Comparison of ENCODE assay signal across 8 cellular contexts in genomic region chr1:109396971-109397370, GRCh38. TPM values are rescaled to one million over a fixed set of nuclear protein-coding genes. Genes with fewer than 3 reads are reported as not detected.
DNase-seq lines count a peak whose midpoint lies in the region; ATAC-seq and TF ChIP-seq lines count a peak whose summit lies in the region.

No MANE protein-coding gene starts in this region.

- H3K79me2 ChIP-seq in fibroblast of lung (ENCODE audit: control insufficient read depth, insufficient read depth, low read length), result peaks cover 2% of the 10 kb centered on the region

- H4K20me1 ChIP-seq in fibroblast of lung (ENCODE audit: control insufficient read depth, extremely low read depth, insufficient read depth, low read length), result no peaks in the 10 kb centered on the region

- H3K9me3 ChIP-seq in fibroblast of lung (ENCODE audit: control insufficient read depth, insufficient read depth, low read depth, low read length), result no peaks in the 10 kb centered on the region

- peak overlapping the region; percentile 78 for H3K4me2 ChIP-seq in fibroblast of lung (ENCODE audit: extremely low read depth, insufficient read depth, low read length)

- no peak overlapping the region for H3K27ac ChIP-seq in fibroblast of lung (ENCODE audit: insufficient read depth, low read length)

- DNase-seq in NCI-H2227 (lab: John Stamatoyannopoulos, UW; ENCODE audit: unreplicated experiment), result peak; percentile 17
- no peak for DNase-seq in NCI-H2227 treated with DMSO at 0.1 percent for 48 hours (lab: John Stamatoyannopoulos, UW)
- DNase-seq in RKO (ENCODE audit: low spot score), result peak; percentile 25
- no peak for DNase-seq in fibroblast of lung (ENCODE audit: low read depth in 2 of 2)
- peak; percentile 40 for DNase-seq in retina
- no peak for DNase-seq in NCI-H1436 treated with DMSO at 0.1 percent for 48 hours (lab: John Stamatoyannopoulos, UW)
- no peak for DNase-seq in NCI-H2196 treated with DMSO at 0.1 percent for 48 hours (lab: John Stamatoyannopoulos, UW; ENCODE audit: unreplicated experiment)

- peaks cover 15% of the 10 kb centered on the region for H3K4me1 ChIP-seq in fibroblast of lung (ENCODE audit: control insufficient read depth, extremely low read depth, insufficient read depth, low read length)

- H3K27me3 ChIP-seq in fibroblast of lung (ENCODE audit: control insufficient read depth, insufficient read depth, low read length), result no peaks in the 10 kb centered on the region

- no peak for ATAC-seq in HG02938 (IDR thresholded peaks at IDR 0.05; ENCODE audit: unreplicated experiment)

- no peak for TF ChIP-seq CTCF in fibroblast of lung (conservative IDR thresholded peaks at IDR 0.05 in 1 of 2, IDR thresholded peaks at IDR 0.05 in 1 of 2; ENCODE audit: low read depth in 1 of 2, low read length in 2 of 2)

- H3K36me3 ChIP-seq in fibroblast of lung (ENCODE audit: control insufficient read depth, insufficient read depth, low read length), result no peaks in the 10 kb centered on the region

- peak overlapping the region; percentile 43 to 72 (median 61) for H3K4me3 ChIP-seq in fibroblast of lung (replicated peaks in 1 of 4; ENCODE audit: control extremely low read depth in 1 of 4, insufficient read depth in 1 of 4, low read depth in 3 of 4, low read length in 4 of 4)

- no peak overlapping the region for H2AFZ ChIP-seq in fibroblast of lung (ENCODE audit: low read length)

- peak overlapping the region; percentile 60 for H3K9ac ChIP-seq in fibroblast of lung (ENCODE audit: insufficient read depth, low read length)

RNA-seq across cellular contexts. Expression of gene SORT1, which starts 0.7 kb away (rescaled TPM):
- total RNA-seq in fibroblast of lung, result 12.8 and 37.5 TPM in 2 replicates
- 17.0 and 27.5 TPM in 2 replicates for polyA plus RNA-seq in fibroblast of lung
- 13.4 and 28.2 TPM in 2 replicates for polyA plus RNA-seq in fibroblast of lung (2012)
- 54.4 and 178 TPM in 2 replicates for polyA minus RNA-seq in fibroblast of lung (ENCODE audit: low replicate concordance)

RNA-seq across cellular contexts. Expression of gene PSMA5, which starts 29.3 kb away (rescaled TPM):
- total RNA-seq in fibroblast of lung, result 39.0 and 41.0 TPM in 2 replicates
- polyA plus RNA-seq in fibroblast of lung, result 142 and 145 TPM in 2 replicates
- 98.3 and 113 TPM in 2 replicates for polyA plus RNA-seq in fibroblast of lung (2012)
- 17.0 and 33.7 TPM in 2 replicates for polyA minus RNA-seq in fibroblast of lung (ENCODE audit: low replicate concordance)

Comparison
In these comparisons a context has a peak if more than half of its experiments do, and no peak if none do; other contexts are left out.
1. DNase-seq: peak in NCI-H2227 (single experiment), RKO (single experiment) and retina (single experiment); none in NCI-H2227 treated with DMSO at 0.1 percent for 48 hours (single experiment), fibroblast of lung (0 of 2), NCI-H1436 treated with DMSO at 0.1 percent for 48 hours (single experiment) and NCI-H2196 treated with DMSO at 0.1 percent for 48 hours (single experiment).